ENCODE assay signal across 15 cellular contexts in the genomic region with DNA sequence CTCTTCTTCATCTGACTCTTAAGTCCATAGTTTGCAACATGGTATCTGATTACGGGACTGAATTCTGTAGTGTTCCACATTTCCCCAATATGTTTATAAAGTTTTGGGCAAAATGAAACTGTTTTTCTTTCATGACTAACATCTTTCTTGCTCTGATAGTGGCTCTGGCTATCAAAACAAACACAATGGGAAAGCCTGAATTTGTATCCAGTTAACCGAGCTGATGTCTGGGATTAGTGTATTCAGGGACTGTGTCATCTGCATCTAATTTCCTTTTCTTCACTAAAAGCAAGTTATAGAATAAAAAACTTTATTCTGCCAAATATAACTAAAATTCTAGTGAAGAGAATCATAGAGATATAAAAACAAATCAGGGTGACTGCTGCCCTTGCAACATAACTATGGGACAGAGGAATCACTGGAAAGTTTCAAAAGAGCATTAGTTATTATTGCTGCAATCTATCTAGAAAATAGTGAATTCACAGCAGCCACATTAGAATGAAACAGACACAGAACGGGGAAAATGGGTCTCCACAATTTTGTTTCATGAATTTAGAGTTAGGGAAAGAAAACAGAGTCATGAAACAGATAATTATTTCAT.
A peak's percentile ranks its signal among the peaks of the same experiment; 100 is the strongest.
DNase-seq lines count a peak whose midpoint lies in the region; TF ChIP-seq lines count a peak whose summit lies in the region.
"Had no signal": no experiment of that assay in that cellular context is flagged by ENCODE, and none has a peak within 500 bp of the region (broad histone marks: within the 10 kb centered on the region; RNA-seq: fewer than 3 reads in every experiment).

No MANE protein-coding gene starts in this region.

- H4K20me1 ChIP-seq in osteoblast (ENCODE audit: insufficient read depth, low read length): no peaks in the 10 kb centered on the region

- H3K27me3 ChIP-seq in osteoblast (ENCODE audit: insufficient read depth, low read length): no peaks in the 10 kb centered on the region
- H3K27me3 ChIP-seq: upper lobe of left lung had no signal

- H2AFZ ChIP-seq in osteoblast (ENCODE audit: low read length): no peak overlapping the region
- H2AFZ ChIP-seq: GM23338 had no signal

- H3K4me1 ChIP-seq in osteoblast (ENCODE audit: insufficient read depth, low read length): peaks cover 47% of the 10 kb centered on the region

- peaks cover 34% of the 10 kb centered on the region for H3K79me2 ChIP-seq in osteoblast (ENCODE audit: insufficient read depth, low read length)

- H3K9me3 ChIP-seq in osteoblast (ENCODE audit: low read depth, low read length): no peaks in the 10 kb centered on the region
- H3K9me3 ChIP-seq: upper lobe of left lung had no signal

- peaks cover 26% of the 10 kb centered on the region for H3K36me3 ChIP-seq in osteoblast (ENCODE audit: insufficient read depth, low read length)
- H3K36me3 ChIP-seq: upper lobe of left lung had no signal

- H3K4me3 ChIP-seq in AG09309 (ENCODE audit: control insufficient read depth, low read depth, low read length) (no peak overlapping the region), osteoblast (ENCODE audit: insufficient read depth, low read length) (no peak overlapping the region)
- H3K4me3 ChIP-seq: GM23338, upper lobe of left lung had no signal

- peak overlapping the region; percentile 73 for H3K27ac ChIP-seq in osteoblast (ENCODE audit: low read depth, low read length)

- TF ChIP-seq CTCF in AG09309 (IDR thresholded peaks at IDR 0.05; ENCODE audit: control insufficient read depth, insufficient read depth, low read depth, low read length, missing control alignments) (no peak), osteoblast (IDR thresholded peaks at IDR 0.05; ENCODE audit: extremely low read depth, low read depth, low read length) (no peak)

- DNase-seq in AG09309 (ENCODE audit: low read depth) (peak; percentile 85), LHCN-M2 (ENCODE audit: low read depth) (peak; percentile 72), dermis blood vessel endothelial cell (peak; percentile 43), osteoblast (ENCODE audit: insufficient read length, low spot score, missing footprints) (peak; percentile 71), NCI-H345 treated with DMSO at 0.1 percent for 48 hours (lab: John Stamatoyannopoulos, UW; ENCODE audit: unreplicated experiment) (no peak), 8988T (no peak), RPMI8226 (no peak)
- DNase-seq in stimulated activated CD4-positive, alpha-beta T cell treated with anti-CD3 and anti-CD28 coated beads, Interleukin-4, amount 100 ng/mL, for 1 hour: no peak
- DNase-seq: activated CD4-positive, alpha-beta T cell treated with anti-CD3 and anti-CD28 coated beads for 4 hours; activated gamma-delta T cell treated with Interleukin-2 at 50 U/mL for 16 hours; CD8-positive, alpha-beta memory T cell; NCI-H1417 treated with DMSO at 0.1 percent for 48 hours; retina; upper lobe of left lung had no signal

- H3K4me2 ChIP-seq in osteoblast (ENCODE audit: insufficient read depth, low read length): peak overlapping the region; percentile 69
- H3K4me2 ChIP-seq: GM23338 had no signal

Comparison
In these comparisons a context has a peak if more than half of its experiments do, and no peak if none do; other contexts are left out.
1. DNase-seq: peak in AG09309 (single experiment), LHCN-M2 (single experiment), dermis blood vessel endothelial cell (single experiment) and osteoblast (single experiment); none in NCI-H345 treated with DMSO at 0.1 percent for 48 hours (single experiment), stimulated activated CD4-positive, alpha-beta T cell treated with anti-CD3 and anti-CD28 coated beads, Interleukin-4, amount 100 ng/mL, for 1 hour (single experiment), 8988T (single experiment) and RPMI8226 (single experiment).